ENCODE assay signal across 24 cellular contexts in the genomic region with DNA sequence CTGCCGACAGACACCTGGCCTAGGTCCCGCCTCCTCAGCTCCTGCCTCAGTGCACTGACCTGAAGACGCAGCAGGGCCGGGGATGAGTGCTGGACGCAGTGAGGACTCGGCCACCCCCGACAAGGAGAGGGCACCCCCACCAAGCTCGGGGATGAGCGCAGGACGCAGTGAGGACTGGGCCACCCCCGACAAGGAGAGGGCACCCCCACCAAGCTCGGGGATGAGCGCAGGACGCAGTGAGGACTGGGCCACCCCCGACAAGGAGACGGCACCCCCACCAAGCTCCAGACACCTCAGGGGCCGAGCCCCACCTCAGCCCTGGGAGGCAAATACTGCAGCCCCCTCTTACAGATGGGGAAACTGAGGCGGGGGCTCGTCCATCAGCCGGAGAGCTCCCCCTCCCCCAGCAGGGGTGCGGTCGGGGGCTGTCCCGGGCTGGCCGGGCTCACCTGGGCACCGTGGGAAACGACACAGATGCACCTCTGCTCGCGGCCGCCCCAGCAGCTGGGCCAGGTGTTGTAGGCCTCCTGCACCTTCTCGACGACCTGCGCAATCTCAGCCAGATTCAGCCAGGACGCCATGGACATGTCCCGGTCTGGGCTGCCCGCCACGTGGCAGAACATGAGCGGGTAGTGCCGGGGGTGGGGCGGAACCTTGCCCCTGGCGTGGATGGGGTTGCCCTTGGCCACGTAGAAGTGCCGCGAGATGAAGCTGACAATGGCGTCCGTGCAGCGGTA. TPM values are rescaled to one million over a fixed set of nuclear protein-coding genes. Genes with fewer than 3 reads are reported as not detected.
A peak's percentile ranks its signal among the peaks of the same experiment; 100 is the strongest.
DNase-seq lines count a peak whose midpoint lies in the region; ATAC-seq and TF ChIP-seq lines count a peak whose summit lies in the region.
"Had no signal": no experiment of that assay in that cellular context is flagged by ENCODE, and none has a peak within 500 bp of the region (broad histone marks: within the 10 kb centered on the region; RNA-seq: fewer than 3 reads in every experiment).

No MANE protein-coding gene starts in this region.

- ATAC-seq in CD4-positive, alpha-beta T cell (ENCODE audit: poor library complexity): no peak
- ATAC-seq in RWPE2 (ENCODE audit: low read depth) (no peak; the same call in 2 of the 3 replicates), GM21619 (IDR thresholded peaks at IDR 0.05; ENCODE audit: unreplicated experiment) (no peak), HG03432 (IDR thresholded peaks at IDR 0.05; ENCODE audit: unreplicated experiment) (no peak)
- ATAC-seq in stimulated activated effector memory CD8-positive, alpha-beta T cell treated with anti-CD3 and anti-CD28 coated beads, Interleukin-12 subunit alpha, Interleukin-12 subunit beta, amount 100 ng/mL, for 72 hours: no peak
- ATAC-seq: Panc1 had no signal

- no peaks in the 10 kb centered on the region for H3K27me3 Mint-ChIP-seq in CD4-positive, alpha-beta T cell
- peaks cover 15 to 21% (median 18%) of the 10 kb centered on the region in 3 donors for H3K27me3 Mint-ChIP-seq in immature natural killer cell (ENCODE audit: low read depth in 3 of 3)
- H3K27me3 Mint-ChIP-seq: activated CD4-positive, alpha-beta T cell treated with anti-CD3 and anti-CD28 coated beads, Interleukin-2, amount 10 ng/mL, durations not matched to agents 7 days and 5 days; activated CD8-positive, alpha-beta memory T cell treated with anti-CD3 and anti-CD28 coated beads, Interleukin-2, amount 10 ng/mL, durations not matched to agents 7 days and 5 days; CD8-positive, alpha-beta memory T cell had no signal

- peak in 1 of 10 experiments; percentile 41 for DNase-seq in CD4-positive, alpha-beta T cell
- peak; percentile 88 for DNase-seq in RWPE2 (ENCODE audit: low spot score)
- no peak for DNase-seq in immature natural killer cell
- DNase-seq in stimulated activated effector memory CD8-positive, alpha-beta T cell treated with anti-CD3 and anti-CD28 coated beads, Interleukin-12 subunit alpha, Interleukin-12 subunit beta, amount 100 ng/mL, for 72 hours (ENCODE audit: low spot score in 2 of 2): no peak
- no peak for DNase-seq in GM13976 (ENCODE audit: low spot score)
- DNase-seq: NCI-H1694; NCI-H2171; NCI-H510A; NK-92 treated with Interleukin-12 subunit alpha and Interleukin-12 subunit beta, amount 100 ng/mL, for 24 hours; SIG-M5; sigmoid colon had no signal

- no peaks in the 10 kb centered on the region for H3K9me3 Mint-ChIP-seq in CD4-positive, alpha-beta T cell
- H3K9me3 Mint-ChIP-seq in immature natural killer cell: no peaks in the 10 kb centered on the region
- no peaks in the 10 kb centered on the region for H3K9me3 Mint-ChIP-seq in stimulated activated effector memory CD8-positive, alpha-beta T cell treated with anti-CD3 and anti-CD28 coated beads, Interleukin-12 subunit alpha, Interleukin-12 subunit beta, amount 100 ng/mL, for 72 hours
- H3K9me3 Mint-ChIP-seq: activated CD4-positive, alpha-beta T cell treated with anti-CD3 and anti-CD28 coated beads, Interleukin-2, amount 10 ng/mL, durations not matched to agents 7 days and 5 days; activated naive CD4-positive, alpha-beta T cell treated with anti-CD3 and anti-CD28 coated beads for 36 hours; CD8-positive, alpha-beta memory T cell had no signal

- no peak for TF ChIP-seq CTCF in CD4-positive, alpha-beta T cell (IDR thresholded peaks at IDR 0.05)
- TF ChIP-seq CTCF in RWPE2 (IDR thresholded peaks at IDR 0.05; ENCODE audit: poor library complexity, severe bottlenecking) (no peak), GM13976 (IDR thresholded peaks at IDR 0.05; ENCODE audit: borderline replicate concordance, control extremely low read depth, extremely low read depth, insufficient read depth, missing control alignments) (no peak)

- peaks cover 37% of the 10 kb centered on the region for H3K36me3 ChIP-seq in RWPE2 (ENCODE audit: low read depth)

- intact Hi-C loops in CD4-positive, alpha-beta T cell (cut with DNase I, micrococcal nuclease): no loop called here

- H3K27ac Mint-ChIP-seq in CD4-positive, alpha-beta T cell: no peak overlapping the region
- peak overlapping the region; percentile 86 to 94 (median 92) for H3K27ac Mint-ChIP-seq in immature natural killer cell
- peak overlapping the region; percentile 74 for H3K27ac Mint-ChIP-seq in stimulated activated effector memory CD8-positive, alpha-beta T cell treated with anti-CD3 and anti-CD28 coated beads, Interleukin-12 subunit alpha, Interleukin-12 subunit beta, amount 100 ng/mL, for 72 hours
- H3K27ac Mint-ChIP-seq: activated naive CD4-positive, alpha-beta T cell treated with anti-CD3 and anti-CD28 coated beads for 36 hours had no signal

- H3K36me3 Mint-ChIP-seq in CD4-positive, alpha-beta T cell (ENCODE audit: low read depth): no peaks in the 10 kb centered on the region
- peaks cover 0 to 10% (median 0%) of the 10 kb centered on the region in 3 donors for H3K36me3 Mint-ChIP-seq in immature natural killer cell
- peaks cover 13% of the 10 kb centered on the region for H3K36me3 Mint-ChIP-seq in stimulated activated effector memory CD8-positive, alpha-beta T cell treated with anti-CD3 and anti-CD28 coated beads, Interleukin-12 subunit alpha, Interleukin-12 subunit beta, amount 100 ng/mL, for 72 hours

- H3K4me1 ChIP-seq in RWPE2 (ENCODE audit: insufficient read depth, poor library complexity, severe bottlenecking): no peaks in the 10 kb centered on the region
- H3K4me1 ChIP-seq: ascending aorta, prostate gland, sigmoid colon had no signal

- no peaks in the 10 kb centered on the region for H3K27me3 ChIP-seq in CD4-positive, alpha-beta T cell (ENCODE audit: control insufficient read depth, insufficient read depth, low read length)
- H3K27me3 ChIP-seq in RWPE2 (ENCODE audit: insufficient read depth, poor library complexity, severe bottlenecking): no peaks in the 10 kb centered on the region
- H3K27me3 ChIP-seq: ascending aorta, sigmoid colon had no signal

- POLR2A ChIA-PET in CD4-positive, alpha-beta T cell (lab: Charles Lee): interaction anchor here (0.9 to 3.2 kb wide), 5 partner anchors 11 to 174 kb away, joined by 3 to 16 read pairs (median 5); partner anchors contain the start of gene PPDPF

- H3K4me3 ChIP-seq in RWPE2 (ENCODE audit: severe bottlenecking): no peak overlapping the region
- H3K4me3 ChIP-seq: ascending aorta, prostate gland, sigmoid colon had no signal

- no peak overlapping the region for H3K27ac ChIP-seq in CD4-positive, alpha-beta T cell (ENCODE audit: low read depth, low read length)
- H3K27ac ChIP-seq in RWPE2 (ENCODE audit: poor library complexity, severe bottlenecking): no peak overlapping the region
- H3K27ac ChIP-seq: ascending aorta, prostate gland, sigmoid colon had no signal

- in situ Hi-C loops in GM13976 (cut with MboI; ENCODE audit: low sequenced_read_pairs, unreplicated experiment): no loop called here

- H3K9me3 ChIP-seq in CD4-positive, alpha-beta T cell (ENCODE audit: control insufficient read depth, low read length): no peaks in the 10 kb centered on the region
- no peaks in the 10 kb centered on the region for H3K9me3 ChIP-seq in RWPE2 (ENCODE audit: severe bottlenecking)
- H3K9me3 ChIP-seq: ascending aorta, prostate gland, sigmoid colon had no signal

- CTCF ChIA-PET in CD4-positive, alpha-beta T cell (lab: Charles Lee): interaction anchor here (1.5 to 1.7 kb wide), 2 partner anchors 14 to 29 kb away, joined by 3 read pairs; partner anchors contain the start of gene PTK6

- peaks cover 16% of the 10 kb centered on the region for H3K4me1 Mint-ChIP-seq in CD4-positive, alpha-beta T cell (ENCODE audit: low read depth)
- peaks cover 22 to 26% of the 10 kb centered on the region in 2 donors for H3K4me1 Mint-ChIP-seq in immature natural killer cell
- H3K4me1 Mint-ChIP-seq in stimulated activated effector memory CD8-positive, alpha-beta T cell treated with anti-CD3 and anti-CD28 coated beads, Interleukin-12 subunit alpha, Interleukin-12 subunit beta, amount 100 ng/mL, for 72 hours: peaks cover 25% of the 10 kb centered on the region

- H3K4me3 Mint-ChIP-seq in CD4-positive, alpha-beta T cell: peak overlapping the region; percentile 30
- peak overlapping the region; percentile 75 to 86 (median 84) for H3K4me3 Mint-ChIP-seq in immature natural killer cell
- H3K4me3 Mint-ChIP-seq in stimulated activated effector memory CD8-positive, alpha-beta T cell treated with anti-CD3 and anti-CD28 coated beads, Interleukin-12 subunit alpha, Interleukin-12 subunit beta, amount 100 ng/mL, for 72 hours: peak overlapping the region; percentile 73
- H3K4me3 Mint-ChIP-seq: activated naive CD4-positive, alpha-beta T cell treated with anti-CD3 and anti-CD28 coated beads for 36 hours had no signal

RNA-seq across cellular contexts. Expression of gene HELZ2, which starts 7.5 kb away (rescaled TPM):
- 10 to 100 TPM; 57.7 to 59.6 TPM for total RNA-seq in CD4-positive, alpha-beta T cell
- polyA plus RNA-seq in immature natural killer cell: 10 to 100 TPM in 1 of 3 donors, 1 to 10 TPM in 2; 2.4 to 11.3 (median 3.7) TPM

RNA-seq across cellular contexts. Expression of gene FNDC11, which starts 12.6 kb away (rescaled TPM):
- 1 to 10 TPM; 1.7 to 1.8 TPM for total RNA-seq in CD4-positive, alpha-beta T cell
- polyA plus RNA-seq in immature natural killer cell: not detected
- total RNA-seq: ascending aorta had no signal
- polyA plus RNA-seq: CD8-positive, alpha-beta memory T cell had no signal

RNA-seq across cellular contexts. Expression of gene SRMS, which starts 19.0 kb away (rescaled TPM):
- not detected for total RNA-seq in CD4-positive, alpha-beta T cell
- polyA plus RNA-seq in immature natural killer cell: not detected
- total RNA-seq: activated CD4-positive, alpha-beta T cell treated with anti-CD3 and anti-CD28 coated beads, Interleukin-2, amount 10 ng/mL, durations not matched to agents 7 days and 5 days; activated CD8-positive, alpha-beta memory T cell treated with anti-CD3 and anti-CD28 coated beads, Interleukin-2, amount 10 ng/mL, durations not matched to agents 7 days and 5 days; activated naive CD4-positive, alpha-beta T cell treated with anti-CD3 and anti-CD28 coated beads for 36 hours; ascending aorta; CD8-positive, alpha-beta memory T cell; endothelial cell of umbilical vein; fibroblast of lung; LHCN-M2; sigmoid colon; temporal lobe had no signal
- polyA plus RNA-seq: CD8-positive, alpha-beta memory T cell; endothelial cell of umbilical vein; fibroblast of lung had no signal

RNA-seq across cellular contexts. Expression of gene PTK6, which starts 29.4 kb away (rescaled TPM):
- under 1 TPM; 0.19 to 0.22 TPM for total RNA-seq in CD4-positive, alpha-beta T cell
- polyA plus RNA-seq in immature natural killer cell: under 1 TPM in 1 of 3 donors, not detected in 2; 0.37 TPM
- total RNA-seq: ascending aorta, temporal lobe had no signal
- polyA plus RNA-seq: endothelial cell of umbilical vein, fibroblast of lung had no signal

RNA-seq across cellular contexts. Expression of gene PPDPF, which starts 46.0 kb away (rescaled TPM):
- total RNA-seq in CD4-positive, alpha-beta T cell: 100 to 1,000 TPM; 249 to 251 TPM
- polyA plus RNA-seq in immature natural killer cell: 10 to 100 TPM; 14.9 to 84.3 (median 41.9) TPM

Comparison
In these comparisons a context has a peak if more than half of its experiments do, and no peak if none do; other contexts are left out.
1. H3K4me3 Mint-ChIP-seq: peak in every context shown above with its lines; median percentile 84 in immature natural killer cell; 73 in stimulated activated effector memory CD8-positive, alpha-beta T cell treated with anti-CD3 and anti-CD28 coated beads, Interleukin-12 subunit alpha, Interleukin-12 subunit beta, amount 100 ng/mL, for 72 hours; 30 in CD4-positive, alpha-beta T cell.